Comparison of ENCODE assay signal across 2 cellular contexts in genomic region chr20:18224968-18225568, GRCh38.
A peak's percentile ranks its signal among the peaks of the same experiment; 100 is the strongest.
TF ChIP-seq lines count a peak whose summit lies in the region.

No MANE protein-coding gene starts in this region.

TF ChIP-seq in A549, 52 proteins besides CTCF, POLR2A, EP300 and RAD21:
- no peak for TF ChIP-seq RCOR1 (IDR thresholded peaks at IDR 0.05; ENCODE audit: low read depth, low read length)
- TF ChIP-seq, protein P1, sequence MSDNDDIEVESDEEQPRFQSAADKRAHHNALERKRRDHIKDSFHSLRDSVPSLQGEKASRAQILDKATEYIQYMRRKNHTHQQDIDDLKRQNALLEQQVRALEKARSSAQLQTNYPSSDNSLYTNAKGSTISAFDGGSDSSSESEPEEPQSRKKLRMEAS (IDR thresholded peaks at IDR 0.05) = 0 out of 2 replicates have a peak, but pooled peaks have one; percentile 29
- peak; percentile 74; the same call in 1 of the 2 replicates for TF ChIP-seq FOXS1 (CRISPR knock-in tag; IDR thresholded peaks at IDR 0.05)

TF ChIP-seq in H1, 55 proteins besides CTCF, POLR2A, EP300 and RAD21:
- TF ChIP-seq, protein P1 (IDR thresholded peaks at IDR 0.05) = peak; percentile 62
- TF ChIP-seq TAF1 (IDR thresholded peaks at IDR 0.05; ENCODE audit: low read depth, low read length) (peak; percentile 59; the same call in 1 of the 2 replicates), CBX8 (IDR thresholded peaks at IDR 0.05; ENCODE audit: borderline replicate concordance, low read depth, low read length) (no peak)
- TF ChIP-seq, protein P2, sequence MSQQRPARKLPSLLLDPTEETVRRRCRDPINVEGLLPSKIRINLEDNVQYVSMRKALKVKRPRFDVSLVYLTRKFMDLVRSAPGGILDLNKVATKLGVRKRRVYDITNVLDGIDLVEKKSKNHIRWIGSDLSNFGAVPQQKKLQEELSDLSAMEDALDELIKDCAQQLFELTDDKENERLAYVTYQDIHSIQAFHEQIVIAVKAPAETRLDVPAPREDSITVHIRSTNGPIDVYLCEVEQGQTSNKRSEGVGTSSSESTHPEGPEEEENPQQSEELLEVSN (IDR thresholded peaks at IDR 0.05) = peak; percentile 17; the same call in 1 of the 2 replicates
